Comparison of ENCODE assay signal across 25 cellular contexts in the genomic region with DNA sequence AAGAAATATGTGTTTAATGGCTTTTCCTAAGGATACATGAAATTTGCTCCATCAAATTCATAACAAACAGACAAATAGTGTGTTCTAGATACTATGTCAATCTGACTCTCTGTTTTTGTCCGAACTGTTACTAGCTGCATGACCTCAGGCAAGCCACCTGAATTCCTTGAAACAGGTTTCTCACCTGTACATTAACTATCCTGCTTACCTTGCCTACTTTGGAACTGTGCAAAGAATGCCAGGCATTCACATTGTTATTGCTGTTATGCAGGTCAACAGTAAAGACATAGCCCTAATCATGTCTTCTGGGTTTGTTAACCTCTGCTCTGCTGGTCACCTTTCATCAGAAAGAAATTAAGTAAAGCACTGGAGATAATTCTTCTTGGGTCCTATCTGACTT.
"Had no signal": no experiment of that assay in that cellular context is flagged by ENCODE, and none has a peak within 500 bp of the region (broad histone marks: within the 10 kb centered on the region; RNA-seq: fewer than 3 reads in every experiment).

No MANE protein-coding gene starts in this region.

- FAIRE-seq: colon, islet of Langerhans had no signal

- H3K27ac Mint-ChIP-seq: naive thymus-derived CD4-positive, alpha-beta T cell; neural progenitor cell; stimulated activated memory B cell treated with anti-CD40 and anti-IgM and Interleukin-4, amounts not matched to agents 10 μg/mL and 1 μg/mL and 100 μg/mL, for 72 hours had no signal

- H3K27me3 ChIP-seq: dorsolateral prefrontal cortex, gastrocnemius medialis, heart left ventricle, neural progenitor cell, sigmoid colon, testis, tibial artery had no signal

- H3K36me3 ChIP-seq: gastrocnemius medialis, heart left ventricle, neural progenitor cell, prostate gland, sigmoid colon, tibial artery had no signal

- H3K4me1 Mint-ChIP-seq: naive thymus-derived CD4-positive, alpha-beta T cell; nephron; stimulated activated memory B cell treated with anti-CD40 and anti-IgM and Interleukin-4, amounts not matched to agents 10 μg/mL and 1 μg/mL and 100 μg/mL, for 72 hours had no signal

- H3K4me3 Mint-ChIP-seq: naive thymus-derived CD4-positive, alpha-beta T cell; nephron; neural progenitor cell; stimulated activated memory B cell treated with anti-CD40 and anti-IgM and Interleukin-4, amounts not matched to agents 10 μg/mL and 1 μg/mL and 100 μg/mL, for 72 hours had no signal

- H3K4me3 ChIP-seq: dorsolateral prefrontal cortex, gastrocnemius medialis, heart left ventricle, neural progenitor cell, prostate gland, sigmoid colon, testis, tibial artery had no signal

- H3K27me3 Mint-ChIP-seq: stimulated activated memory B cell treated with anti-CD40 and anti-IgM and Interleukin-4, amounts not matched to agents 10 μg/mL and 1 μg/mL and 100 μg/mL, for 72 hours had no signal

- H3K36me3 Mint-ChIP-seq: naive thymus-derived CD4-positive, alpha-beta T cell; neural progenitor cell; stimulated activated memory B cell treated with anti-CD40 and anti-IgM and Interleukin-4, amounts not matched to agents 10 μg/mL and 1 μg/mL and 100 μg/mL, for 72 hours had no signal

- DNase-seq: central memory CD4-positive, alpha-beta T cell; dorsolateral prefrontal cortex; effector CD4-positive, alpha-beta T cell; gastrocnemius medialis; heart left ventricle; hippocampal formation; kidney glomerular epithelial cell; left colon; mesendoderm; midbrain; naive thymus-derived CD4-positive, alpha-beta T cell; right cardiac atrium; sigmoid colon; stimulated activated CD4-positive, alpha-beta T cell treated with anti-CD3 and anti-CD28 coated beads, Interleukin-2, amount 100 ng/mL, for 24 hours; stimulated activated CD4-positive, alpha-beta T cell treated with anti-CD3 and anti-CD28 coated beads, Interleukin-4, amount 100 ng/mL, for 4 hours; stimulated activated naive CD8-positive, alpha-beta T cell treated with anti-CD3 and anti-CD28 coated beads, Interleukin-15, Interleukin-2, amounts not matched to agents 100 U/mL and 50 U/mL, for 24 hours; substantia nigra; testis; tibial artery had no signal
